In genomic region chr11:120660024-120660565, GRCh38 we compare ENCODE assay signal across 9 cellular contexts.
A peak's percentile ranks its signal among the peaks of the same experiment; 100 is the strongest.
DNase-seq lines count a peak whose midpoint lies in the region; ATAC-seq and TF ChIP-seq lines count a peak whose summit lies in the region.
"Had no signal": no experiment of that assay in that cellular context is flagged by ENCODE, and none has a peak within 500 bp of the region (broad histone marks: within the 10 kb centered on the region; RNA-seq: fewer than 3 reads in every experiment).

No MANE protein-coding gene starts in this region.

- no peak overlapping the region for H3K4ac ChIP-seq in H9 (ENCODE audit: low read depth, low read length)

- no peak overlapping the region for H2BK20ac ChIP-seq in H9 (ENCODE audit: low read depth, low read length, poor library complexity, severe bottlenecking)

- H3K4me3 ChIP-seq in epithelial cell of esophagus (ENCODE audit: low read length) (no peak overlapping the region), spleen (no peak overlapping the region), ascending aorta (no peak overlapping the region)

- H3K9me3 ChIP-seq in H9 (ENCODE audit: control insufficient read depth, low read depth, low read length) (no peaks in the 10 kb centered on the region), spleen (no peaks in the 10 kb centered on the region), ascending aorta (no peaks in the 10 kb centered on the region)

- no peaks in the 10 kb centered on the region for H3K9me3 Mint-ChIP-seq in H9
- H3K9me3 Mint-ChIP-seq: effector memory CD8-positive, alpha-beta T cell had no signal

- H3K27me3 Mint-ChIP-seq in H9 (ENCODE audit: low read depth): peaks cover 35% of the 10 kb centered on the region

- H4K91ac ChIP-seq in H9 (ENCODE audit: insufficient read length, low read depth, low read length): no peak overlapping the region

- H3K36me3 ChIP-seq in spleen: no peaks in the 10 kb centered on the region
- H3K36me3 ChIP-seq in ascending aorta: no peaks in the 10 kb centered on the region

- H3K79me2 ChIP-seq in H9 (ENCODE audit: insufficient read depth, low read length): no peaks in the 10 kb centered on the region

- no peaks in the 10 kb centered on the region for H3K36me3 Mint-ChIP-seq in H9 (ENCODE audit: insufficient read depth in 1 of 3, low read depth in 3 of 3)

- no CpG with 5 or more reads among the region's 17 CpGs for WGBS in H9 (ENCODE audit: extremely low coverage, insufficient read length, low lambda C conversion rate)
- 38 to 57% (median 41%) methylated on average over 8 to 17 of the region's 17 CpGs for WGBS in spleen, 5 donors

- H3K23ac ChIP-seq in H9 (ENCODE audit: insufficient read length, low read depth, low read length): no peak overlapping the region

- no peak overlapping the region for H2AK5ac ChIP-seq in H9 (ENCODE audit: insufficient read length, low read length)

- H3K4me2 ChIP-seq in H9 (ENCODE audit: insufficient read depth, insufficient read length, low read length): no peak overlapping the region

- H2BK5ac ChIP-seq in H9 (ENCODE audit: insufficient read length, low read length): no peak overlapping the region

- no peaks in the 10 kb centered on the region for H4K20me1 ChIP-seq in H9 (ENCODE audit: control insufficient read depth, insufficient read depth, insufficient read length)

- H4K8ac ChIP-seq in H9 (replicated peaks; ENCODE audit: insufficient read length, low read depth, low read length): no peak overlapping the region

- H3K27ac ChIP-seq in H9 (ENCODE audit: insufficient read length, low read depth, low read length) (no peak overlapping the region), spleen (no peak overlapping the region), ascending aorta (no peak overlapping the region)

- no peak overlapping the region for H4K5ac ChIP-seq in H9 (ENCODE audit: insufficient read length, low read depth, low read length)

- intact Hi-C loops in spleen (cut with DNase I; ENCODE audit: low total_unique reads) (no loop called here), ascending aorta (cut with DNase I) (no loop called here)

- peak; percentile 78 for TF ChIP-seq CTCF in H9 (conservative IDR thresholded peaks at IDR 0.05)
- TF ChIP-seq CTCF in epithelial cell of esophagus (IDR thresholded peaks at IDR 0.05; ENCODE audit: insufficient read depth, low read depth, low read length, missing control alignments): peak; percentile 32
- peak in 6 of 11 experiments; percentile 8 to 61 (median 37) for TF ChIP-seq CTCF in spleen (IDR thresholded peaks at IDR 0.05 in 8 of 11, conservative IDR thresholded peaks at IDR 0.05 in 3 of 11)
- TF ChIP-seq CTCF in ascending aorta (IDR thresholded peaks at IDR 0.05): peak in 1 of 3 experiments; percentile 12

- no peak overlapping the region for H3K56ac ChIP-seq in H9 (ENCODE audit: insufficient read length, low read depth, low read length)

- no peaks in the 10 kb centered on the region for H3K27me3 ChIP-seq in H9 (ENCODE audit: insufficient read depth, low read length)
- H3K27me3 ChIP-seq in spleen (replicated peaks in 1 of 7): peaks cover 0 to 29% (median 0%) of the 10 kb centered on the region in 7 donors
- no peaks in the 10 kb centered on the region for H3K27me3 ChIP-seq in ascending aorta

- ATAC-seq in GM18867 (IDR thresholded peaks at IDR 0.05; ENCODE audit: unreplicated experiment) (no peak), GM21367 (IDR thresholded peaks at IDR 0.05; ENCODE audit: unreplicated experiment) (no peak)
- ATAC-seq: effector memory CD8-positive, alpha-beta T cell had no signal

- H3K4me1 ChIP-seq in H9 (ENCODE audit: insufficient read depth, low read length) (no peaks in the 10 kb centered on the region), spleen (peaks cover 0 to 22% (median 9%) of the 10 kb centered on the region in 6 donors), ascending aorta (no peaks in the 10 kb centered on the region)

- H3K4me3 Mint-ChIP-seq in H9: no peak overlapping the region
- H3K4me3 Mint-ChIP-seq: effector memory CD8-positive, alpha-beta T cell had no signal

- no peak overlapping the region for H3T11ph ChIP-seq in H9 (ENCODE audit: low read length)

- H3K9ac ChIP-seq in H9 (ENCODE audit: extremely low read depth, insufficient read length, low read length): no peak overlapping the region

- H3K27ac Mint-ChIP-seq in H9: no peak overlapping the region
- H3K27ac Mint-ChIP-seq: effector memory CD8-positive, alpha-beta T cell had no signal

- DNase-seq in AML-193 (lab: John Stamatoyannopoulos, UW): peak; percentile 8 to 17
- DNase-seq in H9: peak; percentile 83
- peak; percentile 17 for DNase-seq in SK-N-DZ (ENCODE audit: low spot score)
- peak; percentile 53 for DNase-seq in epithelial cell of esophagus (ENCODE audit: low read depth)
- peak; percentile 80 for DNase-seq in spleen
- DNase-seq in ascending aorta (ENCODE audit: low spot score in 2 of 2): no peak

- H3K23me2 ChIP-seq in H9 (ENCODE audit: insufficient read length, low read depth, low read length, poor library complexity, severe bottlenecking): no peaks in the 10 kb centered on the region

- no peak overlapping the region for H2AFZ ChIP-seq in H9 (ENCODE audit: low read length)

- no peak overlapping the region for H2BK12ac ChIP-seq in H9 (ENCODE audit: insufficient read length, low read depth, low read length)

- H2BK15ac ChIP-seq in H9 (ENCODE audit: low read depth, low read length): no peak overlapping the region

- H3K18ac ChIP-seq in H9 (ENCODE audit: insufficient read length, low read depth, low read length): no peak overlapping the region

- no peak overlapping the region for H3K14ac ChIP-seq in H9 (ENCODE audit: insufficient read depth, low read length)

- no peaks in the 10 kb centered on the region for H3K79me1 ChIP-seq in H9 (ENCODE audit: insufficient read depth, low read depth, low read length, poor library complexity, severe bottlenecking)

- H3K4me1 Mint-ChIP-seq in H9: peaks cover 15 to 35% of the 10 kb centered on the region in 2 experiments

- no peak overlapping the region for H2BK120ac ChIP-seq in H9 (ENCODE audit: low read depth, low read length, poor library complexity, severe bottlenecking)

- no peak for TF ChIP-seq POLR2A in spleen (IDR thresholded peaks at IDR 0.05)

Comparison
In these comparisons a context has a peak if more than half of its experiments do, and no peak if none do; other contexts are left out.
1. DNase-seq: peak in AML-193 (2 of 2), H9 (single experiment), SK-N-DZ (single experiment), epithelial cell of esophagus (single experiment) and spleen (single experiment); none in ascending aorta (0 of 2).